ENCODE assay signal across 1 cellular context in genomic region chr1:43444151-43444826, GRCh38.
TF ChIP-seq lines count a peak whose summit lies in the region.

No MANE protein-coding gene starts in this region.

TF ChIP-seq in IMR-90, 13 proteins besides CTCF, POLR2A, EP300 and RAD21:
- TF ChIP-seq MAZ (IDR thresholded peaks at IDR 0.05; ENCODE audit: borderline replicate concordance, low read depth, low read length) (no peak), RCOR1 (IDR thresholded peaks at IDR 0.05; ENCODE audit: insufficient replicate concordance, low read length) (no peak), RFX5 (IDR thresholded peaks at IDR 0.05; ENCODE audit: low read depth, low read length) (no peak), ELK1 (IDR thresholded peaks at IDR 0.05; ENCODE audit: borderline replicate concordance, low read depth, low read length) (no peak), BHLHE40 (IDR thresholded peaks at IDR 0.05; ENCODE audit: low read depth, low read length) (no peak), CEBPB (IDR thresholded peaks at IDR 0.05; ENCODE audit: low read depth, low read length) (no peak), CHD1 (IDR thresholded peaks at IDR 0.05; ENCODE audit: low read depth, low read length) (no peak), NFE2L2 (IDR thresholded peaks at IDR 0.05; ENCODE audit: low read depth, low read length) (no peak), MAFK (IDR thresholded peaks at IDR 0.05; ENCODE audit: low read depth, low read length) (no peak), FOS (IDR thresholded peaks at IDR 0.05; ENCODE audit: low read depth, low read length) (no peak), MXI1 (IDR thresholded peaks at IDR 0.05; ENCODE audit: borderline replicate concordance, low read depth, low read length) (no peak), SMC3 (IDR thresholded peaks at IDR 0.05; ENCODE audit: low read depth, low read length) (no peak)
